Comparison of ENCODE assay signal across 2 cellular contexts in genomic region chr7:155921086-155921803, GRCh38.
TF ChIP-seq lines count a peak whose summit lies in the region.

No MANE protein-coding gene starts in this region.

TF ChIP-seq in HEK293, 187 proteins besides CTCF, POLR2A, EP300 and RAD21 (continued from another document):
- TF ChIP-seq PRDM6 (tag by site-specific recombination; IDR thresholded peaks at IDR 0.05): no peak
- no peak for TF ChIP-seq INSM2 (tag by site-specific recombination; IDR thresholded peaks at IDR 0.05)

TF ChIP-seq in H1, 55 proteins besides CTCF, POLR2A, EP300 and RAD21 (continued from another document):
- no peak for TF ChIP-seq RXRA (IDR thresholded peaks at IDR 0.05; ENCODE audit: insufficient read depth, low read depth, low read length)
- TF ChIP-seq CHD2 (IDR thresholded peaks at IDR 0.05; ENCODE audit: low read length): no peak
- no peak for TF ChIP-seq JUN (IDR thresholded peaks at IDR 0.05; ENCODE audit: low read depth, low read length)
- no peak for TF ChIP-seq BACH1 (IDR thresholded peaks at IDR 0.05; ENCODE audit: low read length)
- no peak for TF ChIP-seq CBX8 (IDR thresholded peaks at IDR 0.05; ENCODE audit: borderline replicate concordance, low read depth, low read length)
- no peak for TF ChIP-seq KDM1A (IDR thresholded peaks at IDR 0.05; ENCODE audit: borderline replicate concordance, low read length)
- TF ChIP-seq POLR2AphosphoS5 (IDR thresholded peaks at IDR 0.05; ENCODE audit: low read depth, low read length): no peak
- TF ChIP-seq ZNF274 (IDR thresholded peaks at IDR 0.05; ENCODE audit: borderline replicate concordance, extremely low read depth, low read length): no peak
- TF ChIP-seq EZH2 (IDR thresholded peaks at IDR 0.05; ENCODE audit: low read depth, low read length, severe bottlenecking): no peak
- TF ChIP-seq GABPA (IDR thresholded peaks at IDR 0.05; ENCODE audit: borderline replicate concordance, insufficient read depth, low read length): no peak
- no peak for TF ChIP-seq GTF2F1 (IDR thresholded peaks at IDR 0.05; ENCODE audit: borderline replicate concordance, low read depth, low read length)
- no peak for TF ChIP-seq CBX5 (IDR thresholded peaks at IDR 0.05; ENCODE audit: low read depth, low read length)
- TF ChIP-seq NRF1 (IDR thresholded peaks at IDR 0.05; ENCODE audit: low read depth, low read length): no peak
- no peak for TF ChIP-seq ASH2L (IDR thresholded peaks at IDR 0.05; ENCODE audit: low read length)
- no peak for TF ChIP-seq JUND (IDR thresholded peaks at IDR 0.05; ENCODE audit: low read length)
- no peak for TF ChIP-seq TCF12 (IDR thresholded peaks at IDR 0.05; ENCODE audit: low read depth, low read length)
TF ChIP-seq in H1: peak in this region for 0.
